ENCODE assay signal across 10 cellular contexts in the genomic region with DNA sequence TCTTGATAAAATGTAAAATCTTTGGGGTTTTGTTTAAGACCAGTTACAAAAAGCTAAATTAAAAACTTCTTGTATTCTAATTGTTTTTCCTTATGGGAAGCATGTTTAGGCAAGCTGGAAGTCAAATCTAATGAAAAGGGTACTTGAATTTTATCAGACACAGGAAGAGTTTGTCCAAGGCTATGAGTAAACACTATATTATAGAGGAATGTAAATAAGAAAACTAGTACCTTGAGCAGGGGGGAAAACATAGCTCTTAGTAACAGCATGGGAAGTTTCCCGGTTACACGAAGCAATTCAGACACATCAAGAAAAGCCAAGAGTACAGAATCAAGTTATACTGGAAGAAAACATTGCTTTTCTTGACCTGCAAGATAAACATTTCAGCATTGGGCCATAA.
"Had no signal": no experiment of that assay in that cellular context is flagged by ENCODE, and none has a peak within 500 bp of the region (broad histone marks: within the 10 kb centered on the region; RNA-seq: fewer than 3 reads in every experiment).

No MANE protein-coding gene starts in this region.

- H3K4me1 ChIP-seq: HAP-1 had no signal

- H3K4me3 ChIP-seq: GM23248, HAP-1 had no signal

- H3K27ac ChIP-seq: GM23248, KMS-11 had no signal

- FAIRE-seq: HTR-8/SVneo had no signal

- H3K36me3 ChIP-seq: HAP-1 had no signal

- DNase-seq: GM23248, GOT3, H7, HFFc6, Karpas-422, KBM-7 had no signal

- ATAC-seq: HCT116 had no signal

- H2AFZ ChIP-seq: GM23248 had no signal

- H3K4me2 ChIP-seq: KMS-11 had no signal

- H3K9ac ChIP-seq: GM23248, KMS-11 had no signal
